Comparison of ENCODE assay signal across 2 cellular contexts in genomic region chr2:177397501-177398289, GRCh38.
TF ChIP-seq lines count a peak whose summit lies in the region.

No MANE protein-coding gene starts in this region.

TF ChIP-seq in K562, 482 proteins besides CTCF, POLR2A, EP300 and RAD21 (continued from another document):
- no peak for TF ChIP-seq MXI1 (IDR thresholded peaks at IDR 0.05; ENCODE audit: low read depth, low read length)
- no peak for TF ChIP-seq HMGXB4 (CRISPR knock-in tag; IDR thresholded peaks at IDR 0.05)
- 0 out of 2 replicates have a peak, but pooled peaks have one; percentile 21 for TF ChIP-seq GABPA (tag; conservative IDR thresholded peaks at IDR 0.05; ENCODE audit: low read depth)
- TF ChIP-seq GABPB1 (CRISPR knock-in tag; IDR thresholded peaks at IDR 0.05), result no peak
- no peak for TF ChIP-seq ZC3H11A (IDR thresholded peaks at IDR 0.05; ENCODE audit: low read depth, low read length)
- TF ChIP-seq KHSRP (IDR thresholded peaks at IDR 0.05), result no peak
- no peak for TF ChIP-seq YY1 (IDR thresholded peaks at IDR 0.05; ENCODE audit: borderline replicate concordance in 1 of 3, control insufficient read depth in 1 of 3, extremely low read depth in 1 of 3, insufficient read depth in 3 of 3, insufficient read length in 1 of 3, insufficient replicate concordance in 2 of 3, low read depth in 1 of 3, low read length in 2 of 3)
- no peak for TF ChIP-seq ARID3B (CRISPR knock-in tag; IDR thresholded peaks at IDR 0.05; ENCODE audit: borderline replicate concordance)
- TF ChIP-seq CEBPB (tag; IDR thresholded peaks at IDR 0.05), result peak; percentile 90
- no peak for TF ChIP-seq ZNF253 (CRISPR knock-in tag; conservative IDR thresholded peaks at IDR 0.05)
- no peak for TF ChIP-seq ZFPM2 (CRISPR knock-in tag; IDR thresholded peaks at IDR 0.05)
- TF ChIP-seq ELF4 (CRISPR knock-in tag; IDR thresholded peaks at IDR 0.05), result no peak
- no peak for TF ChIP-seq PHB2 (IDR thresholded peaks at IDR 0.05; ENCODE audit: low read depth)
- TF ChIP-seq KDM2B (CRISPR knock-in tag; IDR thresholded peaks at IDR 0.05), result no peak
- TF ChIP-seq ZNF449 (CRISPR knock-in tag; IDR thresholded peaks at IDR 0.05), result no peak
- TF ChIP-seq RBM15 (IDR thresholded peaks at IDR 0.05; ENCODE audit: insufficient read depth, low read length), result no peak
- no peak for TF ChIP-seq ELK1 (CRISPR knock-in tag; IDR thresholded peaks at IDR 0.05)
- no peak for TF ChIP-seq CBX2 (IDR thresholded peaks at IDR 0.05; ENCODE audit: insufficient read depth, low read length, poor library complexity, severe bottlenecking)
- no peak for TF ChIP-seq CREB3L1 (IDR thresholded peaks at IDR 0.05; ENCODE audit: borderline replicate concordance, low read depth)
- TF ChIP-seq GATA2 (CRISPR knock-in tag; IDR thresholded peaks at IDR 0.05), result no peak
- TF ChIP-seq CEBPG (CRISPR knock-in tag; IDR thresholded peaks at IDR 0.05), result peak; percentile 83
- peak; percentile 77 to 86 for TF ChIP-seq CEBPG (tag; conservative IDR thresholded peaks at IDR 0.05 in 1 of 2, IDR thresholded peaks at IDR 0.05 in 1 of 2)
- no peak for TF ChIP-seq FOXA3 (CRISPR knock-in tag; conservative IDR thresholded peaks at IDR 0.05 in 1 of 2, IDR thresholded peaks at IDR 0.05 in 1 of 2)
- TF ChIP-seq MAZ (CRISPR knock-in tag; conservative IDR thresholded peaks at IDR 0.05 in 1 of 2, IDR thresholded peaks at IDR 0.05 in 1 of 2), result no peak
- TF ChIP-seq RBM17 (IDR thresholded peaks at IDR 0.05; ENCODE audit: borderline replicate concordance, low read depth, low read length), result no peak
- TF ChIP-seq BMI1 (IDR thresholded peaks at IDR 0.05; ENCODE audit: low read length), result no peak
- no peak for TF ChIP-seq SNRNP70 (optimal IDR thresholded peaks at IDR 0.05; ENCODE audit: low read depth, low read length)
- TF ChIP-seq CCNT2 (IDR thresholded peaks at IDR 0.05; ENCODE audit: borderline replicate concordance, extremely low read depth, insufficient read length, low read depth, low read length), result no peak

TF ChIP-seq in HepG2, 621 proteins besides CTCF, POLR2A, EP300 and RAD21 (continued from another document and continues in another):
- TF ChIP-seq GRHL1 (CRISPR knock-in tag; conservative IDR thresholded peaks at IDR 0.05) (no peak), ZBTB4 (CRISPR knock-in tag; IDR thresholded peaks at IDR 0.05; ENCODE audit: borderline replicate concordance) (0 out of 2 replicates have a peak, but pooled peaks have one; percentile 51), CREB1 (IDR thresholded peaks at IDR 0.05) (peak; percentile 49; the same call in 1 of the 2 replicates), CREB1 (CRISPR knock-in tag; IDR thresholded peaks at IDR 0.05) (peak; percentile 79), POLR2AphosphoS5 (IDR thresholded peaks at IDR 0.05; ENCODE audit: low read depth, low read length) (no peak), SP140L (CRISPR knock-in tag; IDR thresholded peaks at IDR 0.05; ENCODE audit: borderline replicate concordance) (peak; percentile 98; the same call in 1 of the 2 replicates), FOSL1 (CRISPR knock-in tag; IDR thresholded peaks at IDR 0.05; ENCODE audit: borderline replicate concordance) (peak; percentile 62; the same call in 1 of the 2 replicates), SALL2 (CRISPR knock-in tag; IDR thresholded peaks at IDR 0.05) (peak; percentile 64; the same call in 1 of the 2 replicates), HNF4G (IDR thresholded peaks at IDR 0.05; ENCODE audit: borderline replicate concordance, low read depth, low read length) (peak; percentile 93), HNF4G (CRISPR knock-in tag; IDR thresholded peaks at IDR 0.05; ENCODE audit: borderline replicate concordance, low read depth) (peak; percentile 74; the same call in 1 of the 2 replicates), ZNF18 (CRISPR knock-in tag; IDR thresholded peaks at IDR 0.05; ENCODE audit: insufficient replicate concordance) (no peak), ERF (CRISPR knock-in tag; IDR thresholded peaks at IDR 0.05) (peak; percentile 82), IRX3 (CRISPR knock-in tag; IDR thresholded peaks at IDR 0.05; ENCODE audit: borderline replicate concordance, low read depth) (peak; percentile 42; the same call in 1 of the 2 replicates), YEATS4 (CRISPR knock-in tag; IDR thresholded peaks at IDR 0.05; ENCODE audit: borderline replicate concordance) (peak; percentile 85), SKIL (CRISPR knock-in tag; IDR thresholded peaks at IDR 0.05; ENCODE audit: borderline replicate concordance) (peak; percentile 97), ZNF33B (CRISPR knock-in tag; IDR thresholded peaks at IDR 0.05) (0 out of 2 replicates have a peak, but pooled peaks have one; percentile 27), ZNF609 (CRISPR knock-in tag; IDR thresholded peaks at IDR 0.05; ENCODE audit: borderline replicate concordance) (peak; percentile 91), ZNF557 (CRISPR knock-in tag; IDR thresholded peaks at IDR 0.05) (0 out of 2 replicates have a peak, but pooled peaks have one; percentile 73), FOXJ3 (CRISPR knock-in tag; IDR thresholded peaks at IDR 0.05; ENCODE audit: borderline replicate concordance) (peak; percentile 100), MLXIP (CRISPR knock-in tag; IDR thresholded peaks at IDR 0.05; ENCODE audit: borderline replicate concordance) (peak; percentile 63; the same call in 1 of the 2 replicates), ZNF784 (CRISPR knock-in tag; IDR thresholded peaks at IDR 0.05; ENCODE audit: borderline replicate concordance) (peak; percentile 84), PITX1 (CRISPR knock-in tag; IDR thresholded peaks at IDR 0.05) (peak; percentile 94), NPAS2 (CRISPR knock-in tag; IDR thresholded peaks at IDR 0.05; ENCODE audit: borderline replicate concordance) (no peak), AHR (CRISPR knock-in tag; IDR thresholded peaks at IDR 0.05) (peak; percentile 95; the same call in 1 of the 2 replicates), ZNF501 (CRISPR knock-in tag; IDR thresholded peaks at IDR 0.05) (0 out of 2 replicates have a peak, but pooled peaks have one; percentile 58), CCDC6 (CRISPR knock-in tag; IDR thresholded peaks at IDR 0.05) (peak; percentile 84), SMARCE1 (IDR thresholded peaks at IDR 0.05; ENCODE audit: borderline replicate concordance) (no peak), ZSCAN25 (CRISPR knock-in tag; IDR thresholded peaks at IDR 0.05) (no peak)
